Comparison of ENCODE assay signal across 1 cellular context in the genomic region with DNA sequence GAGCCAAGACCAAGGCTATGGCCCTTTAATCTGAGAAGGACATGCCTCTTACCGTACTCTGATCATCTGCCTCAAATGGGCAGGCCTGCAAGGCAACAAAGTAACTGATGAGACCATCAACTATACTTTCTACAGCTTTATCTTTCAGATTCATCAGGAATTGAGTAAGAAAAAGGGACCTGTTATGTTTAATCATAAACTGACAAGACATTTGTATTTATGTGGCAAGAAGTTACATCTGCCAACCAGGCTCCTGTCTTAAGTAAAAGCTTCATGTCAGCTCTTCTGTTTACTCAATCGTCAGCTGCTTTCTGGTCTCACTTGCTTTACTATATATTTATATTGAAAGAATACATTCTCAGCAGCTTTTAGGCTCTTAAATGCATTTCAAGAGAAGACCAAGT.
TF ChIP-seq lines count a peak whose summit lies in the region.

No MANE protein-coding gene starts in this region.

TF ChIP-seq in A549, 52 proteins besides CTCF, POLR2A, EP300 and RAD21:
- TF ChIP-seq NFE2L2 (conservative IDR thresholded peaks at IDR 0.05; ENCODE audit: low read length), result no peak
- TF ChIP-seq EHF (CRISPR knock-in tag; IDR thresholded peaks at IDR 0.05), result no peak
- TF ChIP-seq HOXA7 (CRISPR knock-in tag; IDR thresholded peaks at IDR 0.05), result no peak
- TF ChIP-seq ZNF302 (CRISPR knock-in tag; IDR thresholded peaks at IDR 0.05), result no peak
- peak; percentile 47; the same call in 1 of the 2 replicates for TF ChIP-seq GATA3 (IDR thresholded peaks at IDR 0.05; ENCODE audit: borderline replicate concordance)
- TF ChIP-seq, protein P1, sequence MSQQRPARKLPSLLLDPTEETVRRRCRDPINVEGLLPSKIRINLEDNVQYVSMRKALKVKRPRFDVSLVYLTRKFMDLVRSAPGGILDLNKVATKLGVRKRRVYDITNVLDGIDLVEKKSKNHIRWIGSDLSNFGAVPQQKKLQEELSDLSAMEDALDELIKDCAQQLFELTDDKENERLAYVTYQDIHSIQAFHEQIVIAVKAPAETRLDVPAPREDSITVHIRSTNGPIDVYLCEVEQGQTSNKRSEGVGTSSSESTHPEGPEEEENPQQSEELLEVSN (IDR thresholded peaks at IDR 0.05; ENCODE audit: borderline replicate concordance, low read depth), result no peak
- TF ChIP-seq FOXS1 (CRISPR knock-in tag; IDR thresholded peaks at IDR 0.05), result 0 out of 2 replicates have a peak, but pooled peaks have one; percentile 27
- TF ChIP-seq, protein P2, sequence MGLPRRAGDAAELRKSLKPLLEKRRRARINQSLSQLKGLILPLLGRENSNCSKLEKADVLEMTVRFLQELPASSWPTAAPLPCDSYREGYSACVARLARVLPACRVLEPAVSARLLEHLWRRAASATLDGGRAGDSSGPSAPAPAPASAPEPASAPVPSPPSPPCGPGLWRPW (IDR thresholded peaks at IDR 0.05), result 0 out of 2 replicates have a peak, but pooled peaks have one; percentile 31
- TF ChIP-seq, protein P3, sequence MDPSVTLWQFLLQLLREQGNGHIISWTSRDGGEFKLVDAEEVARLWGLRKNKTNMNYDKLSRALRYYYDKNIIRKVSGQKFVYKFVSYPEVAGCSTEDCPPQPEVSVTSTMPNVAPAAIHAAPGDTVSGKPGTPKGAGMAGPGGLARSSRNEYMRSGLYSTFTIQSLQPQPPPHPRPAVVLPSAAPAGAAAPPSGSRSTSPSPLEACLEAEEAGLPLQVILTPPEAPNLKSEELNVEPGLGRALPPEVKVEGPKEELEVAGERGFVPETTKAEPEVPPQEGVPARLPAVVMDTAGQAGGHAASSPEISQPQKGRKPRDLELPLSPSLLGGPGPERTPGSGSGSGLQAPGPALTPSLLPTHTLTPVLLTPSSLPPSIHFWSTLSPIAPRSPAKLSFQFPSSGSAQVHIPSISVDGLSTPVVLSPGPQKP (IDR thresholded peaks at IDR 0.05; ENCODE audit: low read depth, low read length), result no peak
- TF ChIP-seq CEBPB (IDR thresholded peaks at IDR 0.05), result peak in 1 of 2 experiments; percentile 17; a peak in 1 of 4 replicates
- no peak for TF ChIP-seq HDAC2 (IDR thresholded peaks at IDR 0.05)
- no peak for TF ChIP-seq CHD4 (IDR thresholded peaks at IDR 0.05; ENCODE audit: borderline replicate concordance)
- TF ChIP-seq RARB (CRISPR knock-in tag; IDR thresholded peaks at IDR 0.05), result no peak
- TF ChIP-seq JUN (IDR thresholded peaks at IDR 0.05), result no peak
